Comparison of ENCODE assay signal across 32 cellular contexts in the genomic region with DNA sequence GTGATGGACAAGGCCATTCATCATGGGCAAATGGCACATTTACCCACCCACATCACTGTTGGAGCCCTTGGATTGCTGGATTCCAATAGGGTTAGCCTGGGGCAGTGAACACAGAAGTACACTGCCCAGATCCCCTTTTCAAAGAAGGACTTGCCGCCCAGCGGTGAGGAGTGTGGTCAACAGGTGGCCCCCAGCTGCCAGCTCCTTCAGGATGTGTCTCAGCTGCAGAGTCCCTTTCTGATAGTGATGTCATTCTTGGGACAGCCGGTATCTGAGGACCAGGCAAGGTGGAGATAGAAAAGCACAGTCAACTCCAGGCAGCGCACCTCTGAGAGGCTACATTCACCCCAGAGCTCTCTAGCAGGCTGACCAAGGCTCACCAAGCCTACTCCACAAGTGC. TPM values are rescaled to one million over a fixed set of nuclear protein-coding genes. Genes with fewer than 3 reads are reported as not detected.
"Had no signal": no experiment of that assay in that cellular context is flagged by ENCODE, and none has a peak within 500 bp of the region (broad histone marks: within the 10 kb centered on the region; RNA-seq: fewer than 3 reads in every experiment).

No MANE protein-coding gene starts in this region.

- H3K4me3 ChIP-seq: adrenal gland, body of pancreas, breast epithelium, cardiac muscle cell had no signal

- DNase-seq: activated B cell treated with CpG ODN at 0.5 μM for 24 hours; activated CD4-positive, alpha-beta memory T cell treated with anti-CD3 and anti-CD28 coated beads for 36 hours; activated CD4-positive, alpha-beta T cell treated with anti-CD3 and anti-CD28 coated beads for 4 hours; activated CD4-positive, alpha-beta T cell treated with anti-CD3 and anti-CD28 coated beads, Interleukin-2, amount 10 ng/mL, durations not matched to agents 24 days and 14 days; activated CD4-positive, alpha-beta T cell treated with anti-CD3 and anti-CD28 coated beads, Interleukin-2, amount 50 U/mL, for 1 hour; activated CD4-positive, alpha-beta T cell treated with anti-CD3 and anti-CD28 coated beads, Interleukin-2, amount 50 U/mL, for 4 hours; activated CD4-positive, CD25-positive, alpha-beta regulatory T cell treated with anti-CD3 and anti-CD28 coated beads, Interleukin-2, amount 50 U/mL, for 72 hours; activated CD8-positive, alpha-beta memory T cell treated with anti-CD3 and anti-CD28 coated beads, Interleukin-2, amount 50 U/mL, for 4 hours; activated CD8-positive, alpha-beta T cell treated with anti-CD3 and anti-CD28 coated beads for 36 hours; activated effector memory CD4-positive, alpha-beta T cell treated with anti-CD3 and anti-CD28 coated beads, Interleukin-2, amount 50 U/mL, for 16 hours; activated gamma-delta T cell treated with Interleukin-2 at 50 U/mL for 16 hours; activated naive CD4-positive, alpha-beta T cell; activated naive CD4-positive, alpha-beta T cell treated with anti-CD3 and anti-CD28 coated beads for 36 hours; activated naive CD4-positive, alpha-beta T cell treated with anti-CD3 and anti-CD28 coated beads, Interleukin-2, amount 50 U/mL, for 16 hours; activated naive CD8-positive, alpha-beta T cell treated with anti-CD3 and anti-CD28 coated beads for 36 hours; activated T-cell treated with anti-CD3 and anti-CD28 coated beads for 4 hours; activated T-cell treated with anti-CD3 and anti-CD28 coated beads, Interleukin-2, amount 50 U/mL, for 1 hour; activated T-cell treated with anti-CD3 and anti-CD28 coated beads, Interleukin-2, amount 50 U/mL, for 4 hours; activated T-cell treated with anti-CD3 and anti-CD28 coated beads, Interleukin-2, amount 50 U/mL, for 72 hours; amniotic stem cell; aorta; body of pancreas; brain microvascular endothelial cell; caudate nucleus; cerebellar nuclear complex; T-helper 1 cell; T-helper 2 cell; T-helper 9 cell had no signal

- H3K4me1 ChIP-seq: adrenal gland, body of pancreas, breast epithelium had no signal

- H3K9me3 ChIP-seq: adrenal gland, body of pancreas, breast epithelium had no signal

- H3K27ac ChIP-seq: adrenal gland, body of pancreas, brain microvascular endothelial cell, breast epithelium, cardiac muscle cell, VCaP had no signal

- H3K36me3 ChIP-seq: adrenal gland, brain microvascular endothelial cell, breast epithelium, cardiac muscle cell had no signal

- H3K27me3 ChIP-seq: body of pancreas, brain microvascular endothelial cell, breast epithelium had no signal

RNA-seq across cellular contexts. Expression of gene ERICH6B, which starts 16.9 kb away (rescaled TPM):
- polyA plus RNA-seq: adrenal gland, aorta had no signal
